18 cellular contexts compared by ENCODE assay signal in the genomic region with DNA sequence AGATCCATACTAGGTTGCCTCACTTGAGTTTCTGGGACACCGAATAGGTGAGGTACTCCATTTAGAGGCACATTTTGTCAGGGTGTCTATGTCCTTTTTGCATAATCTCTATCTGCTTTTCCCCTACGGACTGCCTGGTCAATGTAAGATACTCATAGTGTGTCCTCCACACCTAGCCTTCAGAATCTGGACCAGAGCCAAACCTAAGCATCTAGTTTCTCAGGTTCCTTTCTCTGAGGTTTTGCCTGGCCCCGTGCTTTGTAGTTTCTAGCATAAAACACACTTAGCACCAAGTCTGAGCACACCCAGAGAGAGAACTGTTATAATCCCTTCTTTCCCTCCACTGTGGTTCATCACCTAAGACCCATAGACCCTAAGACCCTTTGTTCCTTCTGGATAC.
DNase-seq lines count a peak whose midpoint lies in the region; ATAC-seq lines count a peak whose summit lies in the region.
"Had no signal": no experiment of that assay in that cellular context is flagged by ENCODE, and none has a peak within 500 bp of the region (broad histone marks: within the 10 kb centered on the region; RNA-seq: fewer than 3 reads in every experiment).

No MANE protein-coding gene starts in this region.

- peak; percentile 11 for DNase-seq in NCI-H2107 (lab: John Stamatoyannopoulos, UW)
- DNase-seq in effector memory CD8-positive, alpha-beta T cell, result no peak
- DNase-seq in activated naive CD4-positive, alpha-beta T cell treated with anti-CD3 and anti-CD28 coated beads, Interleukin-2, amount 50 U/mL, for 72 hours (ENCODE audit: low spot score in 2 of 2), result no peak
- DNase-seq: activated naive CD8-positive, alpha-beta T cell treated with anti-CD3 and anti-CD28 coated beads, Interleukin-2, amount 50 U/mL, for 24 hours; activated T-cell treated with anti-CD3 and anti-CD28 coated beads, Interleukin-2, amount 50 U/mL, for 4 hours; caudate nucleus; foreskin fibroblast; left lung; MG63; NCI-H2171 treated with DMSO at 0.1 percent for 48 hours; SJCRH30; small intestine; stimulated activated naive CD8-positive, alpha-beta T cell treated with anti-CD3 and anti-CD28 coated beads, Interleukin-15, Interleukin-2, amounts not matched to agents 100 U/mL and 50 U/mL, for 24 hours had no signal

- H3K4me1 Mint-ChIP-seq in effector memory CD8-positive, alpha-beta T cell (ENCODE audit: low read depth in 2 of 2), result no peaks in the 10 kb centered on the region
- H3K4me1 Mint-ChIP-seq: activated naive CD8-positive, alpha-beta T cell treated with anti-CD3 and anti-CD28 coated beads, Interleukin-2, amount 50 U/mL, for 24 hours had no signal

- no peaks in the 10 kb centered on the region for H3K9me3 Mint-ChIP-seq in effector memory CD8-positive, alpha-beta T cell
- H3K9me3 Mint-ChIP-seq in activated naive CD4-positive, alpha-beta T cell treated with anti-CD3 and anti-CD28 coated beads, Interleukin-2, amount 50 U/mL, for 72 hours, result no peaks in the 10 kb centered on the region
- H3K9me3 Mint-ChIP-seq: activated naive CD8-positive, alpha-beta T cell treated with anti-CD3 and anti-CD28 coated beads, Interleukin-2, amount 50 U/mL, for 24 hours; activated T-cell treated with anti-CD3 and anti-CD28 coated beads, Interleukin-2, amount 50 U/mL, for 4 hours had no signal

- H3K4me3 Mint-ChIP-seq in effector memory CD8-positive, alpha-beta T cell, result no peak overlapping the region
- H3K4me3 Mint-ChIP-seq: activated naive CD8-positive, alpha-beta T cell treated with anti-CD3 and anti-CD28 coated beads, Interleukin-2, amount 50 U/mL, for 24 hours; activated T-cell treated with anti-CD3 and anti-CD28 coated beads, Interleukin-2, amount 50 U/mL, for 4 hours had no signal

- no peaks in the 10 kb centered on the region for H3K36me3 Mint-ChIP-seq in effector memory CD8-positive, alpha-beta T cell (ENCODE audit: insufficient read depth)
- no peaks in the 10 kb centered on the region for H3K36me3 Mint-ChIP-seq in activated naive CD4-positive, alpha-beta T cell treated with anti-CD3 and anti-CD28 coated beads, Interleukin-2, amount 50 U/mL, for 72 hours

- H3K27ac Mint-ChIP-seq in effector memory CD8-positive, alpha-beta T cell, result no peak overlapping the region
- H3K27ac Mint-ChIP-seq in activated naive CD4-positive, alpha-beta T cell treated with anti-CD3 and anti-CD28 coated beads, Interleukin-2, amount 50 U/mL, for 72 hours, result no peak overlapping the region
- H3K27ac Mint-ChIP-seq: activated naive CD8-positive, alpha-beta T cell treated with anti-CD3 and anti-CD28 coated beads, Interleukin-2, amount 50 U/mL, for 24 hours had no signal

- ATAC-seq in GM18858 (IDR thresholded peaks at IDR 0.05; ENCODE audit: unreplicated experiment), result peak; percentile 56
- ATAC-seq in GM21390 (IDR thresholded peaks at IDR 0.05; ENCODE audit: unreplicated experiment), result peak; percentile 95
- ATAC-seq in HG02981 (IDR thresholded peaks at IDR 0.05; ENCODE audit: unreplicated experiment), result peak; percentile 85
- ATAC-seq in HG02840 (IDR thresholded peaks at IDR 0.05; ENCODE audit: low FRiP score, unreplicated experiment), result no peak
- no peak for ATAC-seq in HG03135 (IDR thresholded peaks at IDR 0.05; ENCODE audit: unreplicated experiment)
- no peak for ATAC-seq in effector memory CD8-positive, alpha-beta T cell (replicated peaks)
- ATAC-seq in activated naive CD4-positive, alpha-beta T cell treated with anti-CD3 and anti-CD28 coated beads, Interleukin-2, amount 50 U/mL, for 72 hours, result no peak
- ATAC-seq: activated naive CD8-positive, alpha-beta T cell treated with anti-CD3 and anti-CD28 coated beads, Interleukin-2, amount 50 U/mL, for 24 hours; activated T-cell treated with anti-CD3 and anti-CD28 coated beads, Interleukin-2, amount 50 U/mL, for 4 hours; left lung; stimulated activated naive CD8-positive, alpha-beta T cell treated with anti-CD3 and anti-CD28 coated beads, Interleukin-15, Interleukin-2, amounts not matched to agents 100 U/mL and 50 U/mL, for 24 hours had no signal

- no peaks in the 10 kb centered on the region for H3K27me3 Mint-ChIP-seq in effector memory CD8-positive, alpha-beta T cell
- H3K27me3 Mint-ChIP-seq: activated naive CD8-positive, alpha-beta T cell treated with anti-CD3 and anti-CD28 coated beads, Interleukin-2, amount 50 U/mL, for 24 hours had no signal

Comparison
In these comparisons a context has a peak if more than half of its experiments do, and no peak if none do; other contexts are left out.
1. ATAC-seq: peak in GM18858 (single experiment), GM21390 (single experiment) and HG02981 (single experiment); none in HG02840 (single experiment), HG03135 (single experiment), effector memory CD8-positive, alpha-beta T cell (single experiment) and activated naive CD4-positive, alpha-beta T cell treated with anti-CD3 and anti-CD28 coated beads, Interleukin-2, amount 50 U/mL, for 72 hours (0 of 2).